Comparison of ENCODE assay signal across 14 cellular contexts in genomic region chr20:44573501-44573869, GRCh38. TPM values are rescaled to one million over a fixed set of nuclear protein-coding genes. Genes with fewer than 3 reads are reported as not detected.
A peak's percentile ranks its signal among the peaks of the same experiment; 100 is the strongest.
DNase-seq lines count a peak whose midpoint lies in the region; ATAC-seq, FAIRE-seq and TF ChIP-seq lines count a peak whose summit lies in the region.
"Had no signal": no experiment of that assay in that cellular context is flagged by ENCODE, and none has a peak within 500 bp of the region (broad histone marks: within the 10 kb centered on the region; RNA-seq: fewer than 3 reads in every experiment).

No MANE protein-coding gene starts in this region.

- H3K4me1 ChIP-seq in A549 (peaks cover 28% of the 10 kb centered on the region), SJSA1 (replicated peaks) (peaks cover 45% of the 10 kb centered on the region), esophagus squamous epithelium (peaks cover 4 to 54% (median 29%) of the 10 kb centered on the region in 3 donors), sigmoid colon (peaks cover 0 to 85% (median 79%) of the 10 kb centered on the region in 4 donors)

- H3K27ac ChIP-seq in A549 (peak overlapping the region; percentile 20 to 69; a peak in 3 of 6 replicates), SJSA1 (peak overlapping the region; percentile 98), esophagus squamous epithelium (peak overlapping the region; percentile 60 to 86 (median 78)), sigmoid colon (peak overlapping the region; percentile 81 to 95 (median 92))
- H3K27ac ChIP-seq: WERI-Rb-1 had no signal

- POLR2A ChIA-PET in A549 (lab: Yijun Ruan, JAX) = no interaction called here

- intact Hi-C loops in esophagus squamous epithelium (cut with DNase I) = no loop called here
- intact Hi-C loops in sigmoid colon (cut with DNase I) = loop anchor here (5.0 kb wide), 1 partner anchor 34 kb away; no protein-coding TSS in a partner anchor

- WGBS in A549 (ENCODE audit: missing lambda C conversion rate) = 72% methylated on average over 2 of the region's 2 CpGs
- WGBS in esophagus squamous epithelium, 2 donors = 64 to 69% methylated on average over 2 of the region's 2 CpGs
- 91 to 94% methylated on average over 2 of the region's 2 CpGs for WGBS in sigmoid colon, 2 donors

- TF ChIP-seq POLR2A in A549 (IDR thresholded peaks at IDR 0.05; ENCODE audit: low read length) (no peak), esophagus squamous epithelium (IDR thresholded peaks at IDR 0.05) (no peak), sigmoid colon (IDR thresholded peaks at IDR 0.05) (no peak)

- H3K36me3 ChIP-seq in SJSA1 (no peaks in the 10 kb centered on the region), esophagus squamous epithelium (no peaks in the 10 kb centered on the region), sigmoid colon (no peaks in the 10 kb centered on the region)
- H3K36me3 ChIP-seq: WERI-Rb-1 had no signal

- H3K27me3 ChIP-seq in SJSA1 (replicated peaks) (no peaks in the 10 kb centered on the region), esophagus squamous epithelium (no peaks in the 10 kb centered on the region), sigmoid colon (no peaks in the 10 kb centered on the region)

- no peak for TF ChIP-seq EP300 in A549 (IDR thresholded peaks at IDR 0.05)
- no peak for TF ChIP-seq EP300 in sigmoid colon (IDR thresholded peaks at IDR 0.05)

- TF ChIP-seq CTCF in A549 (IDR thresholded peaks at IDR 0.05) (no peak), esophagus squamous epithelium (IDR thresholded peaks at IDR 0.05) (no peak), sigmoid colon (IDR thresholded peaks at IDR 0.05) (no peak)

- H3K9me3 ChIP-seq in A549 (no peaks in the 10 kb centered on the region), SJSA1 (replicated peaks) (peaks cover 4% of the 10 kb centered on the region; the same call in 1 of the 2 replicates), esophagus squamous epithelium (no peaks in the 10 kb centered on the region), sigmoid colon (no peaks in the 10 kb centered on the region)

- DNase-seq in A549 (ENCODE audit: low read depth in 1 of 2, low spot score in 1 of 2) (no peak), SJSA1 (ENCODE audit: low read depth in 1 of 2, low spot score in 2 of 2) (no peak), esophagus squamous epithelium (lab: John Stamatoyannopoulos, UW) (no peak), sigmoid colon (no peak), medulla oblongata (ENCODE audit: extremely low spot score) (no peak), SIG-M5 treated with dmso at 0.1 percent for 504 hours (lab: John Stamatoyannopoulos, UW; ENCODE audit: unreplicated experiment) (no peak)
- DNase-seq: activated CD8-positive, alpha-beta memory T cell treated with anti-CD3 and anti-CD28 coated beads, Interleukin-2, amount 50 U/mL, for 48 hours; endodermal cell; NCI-H1436 treated with DMSO at 0.1 percent for 48 hours; NCI-H510A treated with DMSO at 0.1 percent for 48 hours; SIG-M5; WERI-Rb-1 had no signal

- ATAC-seq in A549 (no peak), GM21515 (IDR thresholded peaks at IDR 0.05; ENCODE audit: unreplicated experiment) (no peak), HG02840 (IDR thresholded peaks at IDR 0.05; ENCODE audit: low FRiP score, unreplicated experiment) (no peak)

- TF ChIP-seq RAD21 in A549 (conservative IDR thresholded peaks at IDR 0.05 in 1 of 2, IDR thresholded peaks at IDR 0.05 in 1 of 2) = no peak

- H3K4me2 ChIP-seq in A549 = peak overlapping the region; percentile 70

- CTCF ChIA-PET in A549 (lab: Yijun Ruan, JAX) = interaction anchor here (1.2 to 2.1 kb wide), 3 partner anchors 18 to 44 kb away, joined by 3 to 8 read pairs (median 3); no protein-coding TSS in a partner anchor

- no peak for FAIRE-seq in A549 (lab: Jason Lieb, UNC)

- H3K4me3 ChIP-seq in A549 (no peak overlapping the region), SJSA1 (no peak overlapping the region), esophagus squamous epithelium (no peak overlapping the region), sigmoid colon (peak overlapping the region in 1 of 4 donors; percentile 13)

TF ChIP-seq in A549, 52 proteins besides CTCF, POLR2A, EP300 and RAD21:
- TF ChIP-seq HDAC2 (IDR thresholded peaks at IDR 0.05) (peak; percentile 75; the same call in 1 of the 2 replicates), FOSL2 (IDR thresholded peaks at IDR 0.05) (no peak), FOSL2 (CRISPR knock-in tag; IDR thresholded peaks at IDR 0.05) (no peak), KDM1A (IDR thresholded peaks at IDR 0.05; ENCODE audit: low read depth) (peak; percentile 89), RFX5 (IDR thresholded peaks at IDR 0.05) (no peak)

RNA-seq across cellular contexts. Expression of gene PKIG, which starts 8.9 kb away (rescaled TPM):
- polyA plus RNA-seq in A549 (2011; rRNA removed) (27.0 and 31.1 TPM in 2 replicates), A549 (2017; fragmentation: RNase III; extraction: RNeasy Plus Mini Kit Qiagen cat#74134 plus additional on column Dnase treatment) (22.6 to 24.1 TPM (median 24.0 TPM) in 3 replicates), sigmoid colon (10 to 100 TPM; 43.9 to 78.4 (median 75.7) TPM)
- 34.3 and 35.9 TPM in 2 replicates for polyA plus RNA-seq in A549 (2012; cell fraction: cytosol; rRNA removed)
- polyA plus RNA-seq in A549 (2012; cell fraction: nucleus; rRNA removed) = 16.3 and 17.5 TPM in 2 replicates
- polyA minus RNA-seq in A549 (2011; rRNA and poly(A)+ RNA removed) = 17.5 and 21.1 TPM in 2 replicates
- 54.6 and 71.0 TPM in 2 replicates for total RNA-seq in SJSA1 (2014; rRNA removed; shearing (Covaris generic))
- total RNA-seq in esophagus squamous epithelium (10 to 100 TPM; 11.0 to 80.1 (median 19.4) TPM), sigmoid colon (100 to 1,000 TPM; 348 to 511 (median 395) TPM)

RNA-seq across cellular contexts. Expression of gene SERINC3, which starts 51.6 kb away (rescaled TPM):
- polyA plus RNA-seq in A549 (2011; rRNA removed) = 159 and 173 TPM in 2 replicates
- 64.4 and 79.5 TPM in 2 replicates for polyA plus RNA-seq in A549 (2012; cell fraction: cytosol; rRNA removed)
- polyA plus RNA-seq in A549 (2012; cell fraction: nucleus; rRNA removed) = 63.6 and 65.8 TPM in 2 replicates
- polyA plus RNA-seq in A549 (2017; fragmentation: RNase III; extraction: RNeasy Plus Mini Kit Qiagen cat#74134 plus additional on column Dnase treatment) = 57.4 to 65.0 TPM (median 62.9 TPM) in 3 replicates
- polyA minus RNA-seq in A549 (2011; rRNA and poly(A)+ RNA removed) = 246 and 308 TPM in 2 replicates
- total RNA-seq in SJSA1 (2014; rRNA removed; shearing (Covaris generic)) = 69.2 and 76.1 TPM in 2 replicates
- total RNA-seq in esophagus squamous epithelium = 10 to 100 TPM; 41.7 to 83.9 (median 59.4) TPM
- 100 to 1,000 TPM in 1 of 4 donors, 10 to 100 TPM in 3; 75.9 to 112 (median 88.8) TPM for total RNA-seq in sigmoid colon
- polyA plus RNA-seq in sigmoid colon = 10 to 100 TPM; 11.1 to 58.2 (median 21.0) TPM

Comparison
In these comparisons a context has a peak if more than half of its experiments do, and no peak if none do; other contexts are left out.
1. H3K27ac ChIP-seq: peak in every context shown above with its lines; median percentile 98 in SJSA1; 92 in sigmoid colon; 78 in esophagus squamous epithelium; 44 in A549.